In genomic region chr6:56734334-56734733, GRCh38 we compare ENCODE assay signal across 13 cellular contexts.
"Had no signal": no experiment of that assay in that cellular context is flagged by ENCODE, and none has a peak within 500 bp of the region (broad histone marks: within the 10 kb centered on the region; RNA-seq: fewer than 3 reads in every experiment).

No MANE protein-coding gene starts in this region.

- H3K27me3 ChIP-seq: sigmoid colon, spleen, upper lobe of left lung had no signal

- H3K27me3 Mint-ChIP-seq: dendritic cell treated with granulocyte-macrophage colony-stimulating factor and Interleukin-4, amounts not matched to agents 40 ng/mL and 50 ng/mL, for 4 days; stimulated activated naive CD8-positive, alpha-beta T cell treated with anti-CD3 and anti-CD28 coated beads, Interleukin-15, amount 100 ng/mL, for 72 hours had no signal

- H3K9me3 Mint-ChIP-seq: activated T-helper 17 cell treated with anti-CD3 and anti-CD28 coated beads, Interleukin-2, amount 50 U/mL, for 72 hours; dendritic cell treated with granulocyte-macrophage colony-stimulating factor and Interleukin-4, amounts not matched to agents 40 ng/mL and 50 ng/mL, for 4 days; nephron; stimulated activated naive CD8-positive, alpha-beta T cell treated with anti-CD3 and anti-CD28 coated beads, Interleukin-15, amount 100 ng/mL, for 72 hours had no signal

- H3K4me3 Mint-ChIP-seq: activated T-helper 17 cell treated with anti-CD3 and anti-CD28 coated beads, Interleukin-2, amount 50 U/mL, for 72 hours; dendritic cell treated with granulocyte-macrophage colony-stimulating factor and Interleukin-4, amounts not matched to agents 40 ng/mL and 50 ng/mL, for 4 days; nephron; stimulated activated naive CD8-positive, alpha-beta T cell treated with anti-CD3 and anti-CD28 coated beads, Interleukin-15, amount 100 ng/mL, for 72 hours had no signal

- H3K27ac ChIP-seq: upper lobe of left lung had no signal

- DNase-seq: activated CD4-positive, CD25-positive, alpha-beta regulatory T cell treated with anti-CD3 and anti-CD28 coated beads, Interleukin-2, amount 50 U/mL, for 72 hours; activated naive CD4-positive, alpha-beta T cell treated with Interleukin-2 at 50 U/mL for 16 hours; aorta; cerebellar nuclear complex; effector memory CD4-positive, alpha-beta T cell; foreskin melanocyte; sigmoid colon; spleen; stimulated activated naive CD8-positive, alpha-beta T cell treated with anti-CD3 and anti-CD28 coated beads, Interleukin-15, amount 100 ng/mL, for 72 hours; upper lobe of left lung had no signal

- H3K4me3 ChIP-seq: sigmoid colon, spleen, upper lobe of left lung had no signal

- H3K36me3 ChIP-seq: sigmoid colon, spleen, upper lobe of left lung had no signal

- H3K9me3 ChIP-seq: sigmoid colon, spleen, upper lobe of left lung had no signal

- H3K27ac Mint-ChIP-seq: activated T-helper 17 cell treated with anti-CD3 and anti-CD28 coated beads, Interleukin-2, amount 50 U/mL, for 72 hours; dendritic cell treated with granulocyte-macrophage colony-stimulating factor and Interleukin-4, amounts not matched to agents 40 ng/mL and 50 ng/mL, for 4 days; nephron; stimulated activated naive CD8-positive, alpha-beta T cell treated with anti-CD3 and anti-CD28 coated beads, Interleukin-15, amount 100 ng/mL, for 72 hours had no signal

- ATAC-seq: activated T-helper 17 cell treated with anti-CD3 and anti-CD28 coated beads, Interleukin-2, amount 50 U/mL, for 72 hours; stimulated activated naive CD8-positive, alpha-beta T cell treated with anti-CD3 and anti-CD28 coated beads, Interleukin-15, amount 100 ng/mL, for 72 hours had no signal

- H3K4me1 Mint-ChIP-seq: activated T-helper 17 cell treated with anti-CD3 and anti-CD28 coated beads, Interleukin-2, amount 50 U/mL, for 72 hours; nephron; stimulated activated naive CD8-positive, alpha-beta T cell treated with anti-CD3 and anti-CD28 coated beads, Interleukin-15, amount 100 ng/mL, for 72 hours had no signal
